8 cellular contexts compared by ENCODE assay signal in the genomic region with DNA sequence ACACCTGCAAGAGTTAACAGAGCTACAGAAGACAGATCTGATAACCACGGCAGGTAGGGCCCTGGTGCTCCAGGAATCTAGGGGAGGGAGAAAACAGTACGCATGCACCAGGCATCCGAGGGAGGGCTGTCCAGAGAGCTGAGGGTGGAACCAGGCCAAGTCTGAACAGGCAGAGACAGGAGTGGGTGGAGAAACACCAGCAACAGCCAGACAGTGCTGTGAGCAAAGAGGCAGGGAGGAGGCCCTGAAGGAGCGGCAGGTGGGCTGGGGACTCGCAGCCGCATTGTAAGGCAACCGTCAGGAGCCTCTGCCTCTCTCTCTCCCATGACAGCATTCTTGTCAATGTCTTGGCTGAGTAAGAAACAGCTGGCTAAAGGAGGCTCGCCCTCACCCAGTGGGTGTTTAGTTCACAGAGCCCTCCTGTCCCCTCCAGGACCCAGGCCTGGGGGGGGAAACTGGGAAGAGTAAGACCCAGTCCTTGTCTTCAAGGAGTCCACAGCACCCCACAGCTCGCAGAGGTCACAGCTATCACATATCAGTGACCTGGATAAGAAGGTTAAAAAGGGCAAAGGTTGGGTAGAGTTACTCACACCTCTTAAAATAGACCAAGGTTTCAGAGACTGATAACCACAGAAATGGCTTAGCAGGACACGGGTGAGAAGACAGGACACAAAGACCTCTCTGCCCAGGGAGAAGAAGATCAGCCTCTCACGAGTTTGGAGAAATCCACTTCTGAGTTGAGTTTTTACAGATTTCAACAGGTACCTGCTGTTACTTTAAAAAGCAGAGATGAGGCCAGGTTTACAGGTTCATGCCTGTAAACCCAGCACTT. TPM values are rescaled to one million over a fixed set of nuclear protein-coding genes. Genes with fewer than 3 reads are reported as not detected.
A peak's percentile ranks its signal among the peaks of the same experiment; 100 is the strongest.
DNase-seq lines count a peak whose midpoint lies in the region; ATAC-seq and TF ChIP-seq lines count a peak whose summit lies in the region.

No MANE protein-coding gene starts in this region.

- in situ Hi-C loops in Caki2 (cut with HindIII; ENCODE audit: low pct_unique_long_range_greater_than_20kb, low sequenced_read_pairs), result no loop called here
- in situ Hi-C loops in astrocyte of the spinal cord (cut with HindIII; ENCODE audit: low sequenced_read_pairs), result no loop called here

- no peak for TF ChIP-seq CTCF in astrocyte of the spinal cord (IDR thresholded peaks at IDR 0.05; ENCODE audit: low read depth, low read length)

- TF ChIP-seq POLR2A in GM19193 (IDR thresholded peaks at IDR 0.05; ENCODE audit: extremely low read depth, insufficient read depth, insufficient read length), result peak; percentile 49

- H3K27ac ChIP-seq in skin epidermis, result peak overlapping the region in 19 of 21 experiments; percentile 43 to 85 (median 67)

- DNase-seq in Caki2 (ENCODE audit: low read depth) (peak; percentile 81), NCI-H2107 (lab: John Stamatoyannopoulos, UW) (peak; percentile 73), astrocyte of the spinal cord (ENCODE audit: low read depth, low spot score) (peak; percentile 80), iris pigment epithelial cell (ENCODE audit: low read depth) (peak; percentile 93)
- DNase-seq in central memory CD4-positive, alpha-beta T cell, result no peak

- peak; percentile 64 for ATAC-seq in HG03103 (IDR thresholded peaks at IDR 0.05; ENCODE audit: low read depth, unreplicated experiment)

- H3K4me3 ChIP-seq in astrocyte of the spinal cord (ENCODE audit: low read depth, low read length), result no peak overlapping the region
- peak overlapping the region in 1 of 7 experiments; percentile 29 for H3K4me3 ChIP-seq in skin epidermis

RNA-seq across cellular contexts. Expression of a gene that starts 10.5 kb away (rescaled TPM):
- total RNA-seq in Caki2 (2014; rRNA removed; shearing (Covaris generic); ENCODE audit: low replicate concordance), result 37.8 and 42.8 TPM in 2 replicates
